ENCODE assay signal across 12 cellular contexts in the genomic region with DNA sequence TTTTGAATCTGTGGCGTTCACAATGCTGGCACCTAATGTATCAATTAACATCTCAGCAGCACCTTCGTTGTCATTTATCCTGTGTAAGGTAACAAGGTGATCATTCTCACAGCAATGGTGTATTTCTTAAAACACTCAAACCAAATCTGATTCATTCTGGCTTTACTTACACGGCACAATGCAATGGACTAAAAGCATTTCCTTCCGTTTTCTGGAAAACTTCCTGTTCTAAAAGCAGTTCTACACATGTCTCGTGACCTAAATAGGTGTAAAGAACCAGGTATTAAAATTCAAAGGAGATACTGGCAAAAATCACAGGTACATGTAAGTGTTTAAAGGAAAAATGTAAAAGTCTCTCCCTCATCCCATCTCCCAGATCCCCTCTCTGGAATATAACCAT.
A peak's percentile ranks its signal among the peaks of the same experiment; 100 is the strongest.
DNase-seq lines count a peak whose midpoint lies in the region; ATAC-seq and TF ChIP-seq lines count a peak whose summit lies in the region.
"Had no signal": no experiment of that assay in that cellular context is flagged by ENCODE, and none has a peak within 500 bp of the region (broad histone marks: within the 10 kb centered on the region; RNA-seq: fewer than 3 reads in every experiment).

No MANE protein-coding gene starts in this region.

- H3K27me3 Mint-ChIP-seq in activated T-cell treated with anti-CD3 and anti-CD28 coated beads, Interleukin-2, amount 50 U/mL, for 24 hours: no peaks in the 10 kb centered on the region
- no peaks in the 10 kb centered on the region for H3K27me3 Mint-ChIP-seq in WTC11 (ENCODE audit: low read depth)
- H3K27me3 Mint-ChIP-seq: CD4-positive, CD25-positive, alpha-beta regulatory T cell had no signal

- no peak overlapping the region for H3K4me3 Mint-ChIP-seq in activated T-cell treated with anti-CD3 and anti-CD28 coated beads, Interleukin-2, amount 50 U/mL, for 24 hours
- no peak overlapping the region for H3K4me3 Mint-ChIP-seq in WTC11
- H3K4me3 Mint-ChIP-seq: CD4-positive, CD25-positive, alpha-beta regulatory T cell had no signal

- no peaks in the 10 kb centered on the region for H3K4me1 Mint-ChIP-seq in activated T-cell treated with anti-CD3 and anti-CD28 coated beads, Interleukin-2, amount 50 U/mL, for 24 hours (ENCODE audit: low read depth)
- no peaks in the 10 kb centered on the region for H3K4me1 Mint-ChIP-seq in WTC11

- H3K27ac Mint-ChIP-seq in activated T-cell treated with anti-CD3 and anti-CD28 coated beads, Interleukin-2, amount 50 U/mL, for 24 hours: peak overlapping the region; percentile 20
- H3K27ac Mint-ChIP-seq in WTC11: 0 out of 2 replicates have a peak overlapping the region, but pooled peaks have one; percentile 38

- peaks cover 52% of the 10 kb centered on the region for H3K36me3 Mint-ChIP-seq in activated T-cell treated with anti-CD3 and anti-CD28 coated beads, Interleukin-2, amount 50 U/mL, for 24 hours (ENCODE audit: low read depth)
- peaks cover 31% of the 10 kb centered on the region for H3K36me3 Mint-ChIP-seq in WTC11

- no peak for DNase-seq in activated T-cell treated with anti-CD3 and anti-CD28 coated beads, Interleukin-2, amount 50 U/mL, for 24 hours
- DNase-seq in activated T-cell treated with anti-CD3 and anti-CD28 coated beads for 4 hours (no peak), WTC11 (ENCODE audit: low spot score) (no peak), lung microvascular endothelial cell (ENCODE audit: low read depth in 2 of 2) (peak; percentile 41 to 46), NCI-H146 (lab: John Stamatoyannopoulos, UW) (no peak), RKO (ENCODE audit: low spot score) (no peak), superior temporal gyrus (ENCODE audit: extremely low spot score) (no peak)
- DNase-seq: ACHN; CD4-positive, CD25-positive, alpha-beta regulatory T cell; DMS53; GF-D8 had no signal

- CTCF ChIA-PET in WTC11 (lab: Charles Lee): no interaction called here

- no peak for TF ChIP-seq CTCF in WTC11 (IDR thresholded peaks at IDR 0.05)

- H3K9me3 Mint-ChIP-seq in activated T-cell treated with anti-CD3 and anti-CD28 coated beads, Interleukin-2, amount 50 U/mL, for 24 hours: no peaks in the 10 kb centered on the region
- no peaks in the 10 kb centered on the region for H3K9me3 Mint-ChIP-seq in WTC11
- H3K9me3 Mint-ChIP-seq: CD4-positive, CD25-positive, alpha-beta regulatory T cell had no signal

- POLR2A ChIA-PET in WTC11 (lab: Charles Lee): no interaction called here

- no peak for ATAC-seq in WTC11
- ATAC-seq: HCT116 had no signal

TF ChIP-seq in WTC11, 78 proteins besides CTCF, POLR2A, EP300 and RAD21:
- TF ChIP-seq JUN (CRISPR knock-in tag; IDR thresholded peaks at IDR 0.05) (no peak), NR2C2 (CRISPR knock-in tag; IDR thresholded peaks at IDR 0.05) (no peak)
- TF ChIP-seq, protein P1, sequence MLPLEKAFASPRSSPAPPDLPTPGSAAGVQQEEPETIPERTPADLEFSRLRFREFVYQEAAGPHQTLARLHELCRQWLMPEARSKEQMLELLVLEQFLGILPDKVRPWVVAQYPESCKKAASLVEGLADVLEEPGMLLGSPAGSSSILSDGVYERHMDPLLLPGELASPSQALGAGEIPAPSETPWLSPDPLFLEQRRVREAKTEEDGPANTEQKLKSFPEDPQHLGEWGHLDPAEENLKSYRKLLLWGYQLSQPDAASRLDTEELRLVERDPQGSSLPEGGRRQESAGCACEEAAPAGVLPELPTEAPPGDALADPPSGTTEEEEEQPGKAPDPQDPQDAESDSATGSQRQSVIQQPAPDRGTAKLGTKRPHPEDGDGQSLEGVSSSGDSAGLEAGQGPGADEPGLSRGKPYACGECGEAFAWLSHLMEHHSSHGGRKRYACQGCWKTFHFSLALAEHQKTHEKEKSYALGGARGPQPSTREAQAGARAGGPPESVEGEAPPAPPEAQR (CRISPR knock-in tag; IDR thresholded peaks at IDR 0.05): no peak
- TF ChIP-seq, protein P2, sequence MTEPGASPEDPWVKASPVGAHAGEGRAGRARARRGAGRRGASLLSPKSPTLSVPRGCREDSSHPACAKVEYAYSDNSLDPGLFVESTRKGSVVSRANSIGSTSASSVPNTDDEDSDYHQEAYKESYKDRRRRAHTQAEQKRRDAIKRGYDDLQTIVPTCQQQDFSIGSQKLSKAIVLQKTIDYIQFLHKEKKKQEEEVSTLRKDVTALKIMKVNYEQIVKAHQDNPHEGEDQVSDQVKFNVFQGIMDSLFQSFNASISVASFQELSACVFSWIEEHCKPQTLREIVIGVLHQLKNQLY (CRISPR knock-in tag; IDR thresholded peaks at IDR 0.05): no peak
- TF ChIP-seq, protein P3, sequence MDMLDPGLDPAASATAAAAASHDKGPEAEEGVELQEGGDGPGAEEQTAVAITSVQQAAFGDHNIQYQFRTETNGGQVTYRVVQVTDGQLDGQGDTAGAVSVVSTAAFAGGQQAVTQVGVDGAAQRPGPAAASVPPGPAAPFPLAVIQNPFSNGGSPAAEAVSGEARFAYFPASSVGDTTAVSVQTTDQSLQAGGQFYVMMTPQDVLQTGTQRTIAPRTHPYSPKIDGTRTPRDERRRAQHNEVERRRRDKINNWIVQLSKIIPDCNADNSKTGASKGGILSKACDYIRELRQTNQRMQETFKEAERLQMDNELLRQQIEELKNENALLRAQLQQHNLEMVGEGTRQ (CRISPR knock-in tag; IDR thresholded peaks at IDR 0.05): no peak

Comparison
In these comparisons a context has a peak if more than half of its experiments do, and no peak if none do; other contexts are left out.
1. DNase-seq: peak in lung microvascular endothelial cell (2 of 2); none in activated T-cell treated with anti-CD3 and anti-CD28 coated beads, Interleukin-2, amount 50 U/mL, for 24 hours (single experiment), activated T-cell treated with anti-CD3 and anti-CD28 coated beads for 4 hours (single experiment), WTC11 (single experiment), NCI-H146 (single experiment), RKO (single experiment) and superior temporal gyrus (single experiment).